In genomic region chr5:464446-464842, GRCh38 we compare ENCODE assay signal across 14 cellular contexts. TPM values are rescaled to one million over a fixed set of nuclear protein-coding genes. Genes with fewer than 3 reads are reported as not detected.
DNase-seq lines count a peak whose midpoint lies in the region; ATAC-seq and TF ChIP-seq lines count a peak whose summit lies in the region.
"Had no signal": no experiment of that assay in that cellular context is flagged by ENCODE, and none has a peak within 500 bp of the region (broad histone marks: within the 10 kb centered on the region; RNA-seq: fewer than 3 reads in every experiment).

No MANE protein-coding gene starts in this region.

- no peaks in the 10 kb centered on the region for H3K27me3 Mint-ChIP-seq in CD14-positive monocyte (ENCODE audit: low read depth in 3 of 3)
- H3K27me3 Mint-ChIP-seq in activated naive CD8-positive, alpha-beta T cell treated with anti-CD3 and anti-CD28 coated beads, Interleukin-2, amount 10 ng/mL, durations not matched to agents 7 days and 5 days = no peaks in the 10 kb centered on the region
- H3K27me3 Mint-ChIP-seq in nephron progenitor cell (ENCODE audit: low read depth, poor library complexity) = no peaks in the 10 kb centered on the region
- H3K27me3 Mint-ChIP-seq: progenitor cell of endocrine pancreas had no signal

- H3K4me3 Mint-ChIP-seq in CD14-positive monocyte = no peak overlapping the region
- H3K4me3 Mint-ChIP-seq in activated naive CD8-positive, alpha-beta T cell treated with anti-CD3 and anti-CD28 coated beads, Interleukin-2, amount 10 ng/mL, durations not matched to agents 7 days and 5 days = peak overlapping the region; percentile 31
- no peak overlapping the region for H3K4me3 Mint-ChIP-seq in nephron progenitor cell

- peaks cover 66 to 81% of the 10 kb centered on the region in 2 donors for H3K36me3 Mint-ChIP-seq in CD14-positive monocyte
- peaks cover 31% of the 10 kb centered on the region for H3K36me3 Mint-ChIP-seq in activated naive CD8-positive, alpha-beta T cell treated with anti-CD3 and anti-CD28 coated beads, Interleukin-2, amount 10 ng/mL, durations not matched to agents 7 days and 5 days
- peaks cover 39% of the 10 kb centered on the region for H3K36me3 Mint-ChIP-seq in nephron progenitor cell (ENCODE audit: low read depth)

- no TSS peak for BruUV-seq in A673 (replicated peaks; lab: Mats Ljungman, UMichigan)

- no peak for ATAC-seq in activated naive CD8-positive, alpha-beta T cell treated with anti-CD3 and anti-CD28 coated beads, Interleukin-2, amount 10 ng/mL, durations not matched to agents 7 days and 5 days (ENCODE audit: low read depth)
- ATAC-seq in GM21515 (IDR thresholded peaks at IDR 0.05; ENCODE audit: unreplicated experiment) = no peak

- POLR2A ChIA-PET in activated naive CD8-positive, alpha-beta T cell treated with anti-CD3 and anti-CD28 coated beads, Interleukin-2, amount 10 ng/mL, durations not matched to agents 7 days and 5 days (lab: Charles Lee) = interaction anchor here (1.3 kb wide), 1 partner anchor 8 kb away, joined by 9 read pairs; no protein-coding TSS in a partner anchor
- POLR2A ChIA-PET in A673 (lab: Charles Lee; ENCODE audit: low non-redundant PET) = no interaction called here

- peaks cover 16% of the 10 kb centered on the region for H3K36me3 ChIP-seq in A673 (ENCODE audit: insufficient read depth, low read length, poor library complexity, severe bottlenecking)

- intact Hi-C loops in CD14-positive monocyte (cut with micrococcal nuclease) (no loop called here), A673 (cut with micrococcal nuclease; ENCODE audit: unreplicated experiment) (no loop called here)

- no peak for TF ChIP-seq CTCF in CD14-positive monocyte (IDR thresholded peaks at IDR 0.05)
- no peak for TF ChIP-seq CTCF in GM13977 (IDR thresholded peaks at IDR 0.05; ENCODE audit: extremely low read depth, insufficient read depth, missing control alignments)
- no peak for TF ChIP-seq CTCF in nephron progenitor cell (IDR thresholded peaks at IDR 0.05)
- no peak for TF ChIP-seq CTCF in A673 (conservative IDR thresholded peaks at IDR 0.05; ENCODE audit: low read depth, low read length)

- peaks cover 1% of the 10 kb centered on the region for H3K4me1 Mint-ChIP-seq in CD14-positive monocyte
- peaks cover 19% of the 10 kb centered on the region for H3K4me1 Mint-ChIP-seq in activated naive CD8-positive, alpha-beta T cell treated with anti-CD3 and anti-CD28 coated beads, Interleukin-2, amount 10 ng/mL, durations not matched to agents 7 days and 5 days
- peaks cover 5% of the 10 kb centered on the region for H3K4me1 Mint-ChIP-seq in nephron progenitor cell

- no peaks in the 10 kb centered on the region for H3K9me3 ChIP-seq in A673 (ENCODE audit: low read depth, low read length, poor library complexity, severe bottlenecking)

- no peak overlapping the region for H3K27ac ChIP-seq in A673 (ENCODE audit: low read depth, low read length, poor library complexity, severe bottlenecking)
- H3K27ac ChIP-seq: epithelial cell of prostate had no signal

- in situ Hi-C loops in GM13977 (cut with MboI; ENCODE audit: low pct_unique_long_range_greater_than_20kb, low sequenced_read_pairs, unreplicated experiment) = no loop called here

- peak overlapping the region in 1 of 7 donors; percentile 23 for H3K27ac Mint-ChIP-seq in CD14-positive monocyte
- H3K27ac Mint-ChIP-seq in activated naive CD8-positive, alpha-beta T cell treated with anti-CD3 and anti-CD28 coated beads, Interleukin-2, amount 10 ng/mL, durations not matched to agents 7 days and 5 days = peak overlapping the region; percentile 88
- peak overlapping the region; percentile 74 for H3K27ac Mint-ChIP-seq in nephron progenitor cell
- H3K27ac Mint-ChIP-seq: progenitor cell of endocrine pancreas had no signal

- CTCF ChIA-PET in A673 (lab: Charles Lee) = no interaction called here

- peak; percentile 41 for DNase-seq in CD14-positive monocyte (ENCODE audit: low spot score)
- peak; percentile 27 for DNase-seq in GM13977 (ENCODE audit: low spot score)
- peak; percentile 32 for DNase-seq in activated naive CD8-positive, alpha-beta T cell treated with anti-CD3 and anti-CD28 coated beads, Interleukin-2, amount 10 ng/mL, durations not matched to agents 7 days and 5 days
- DNase-seq in nephron progenitor cell = no peak
- DNase-seq in cerebellar nuclear complex (lab: John Stamatoyannopoulos, UW) = no peak
- DNase-seq in NCI-H2029 (lab: John Stamatoyannopoulos, UW) = no peak
- DNase-seq in A673 (ENCODE audit: low spot score) = no peak
- DNase-seq: islet precursor cell, NCI-H187 treated with DMSO at 0.1 percent for 48 hours, NCI-H526 treated with DMSO at 0.1 percent for 48 hours, trophoblast cell had no signal

- H3K4me3 ChIP-seq in A673 (ENCODE audit: low read depth, low read length, poor library complexity, severe bottlenecking) = no peak overlapping the region

- no peaks in the 10 kb centered on the region for H3K4me1 ChIP-seq in A673 (ENCODE audit: insufficient read depth, low read length, poor library complexity, severe bottlenecking)

- H3K27me3 ChIP-seq in A673 (replicated peaks; ENCODE audit: insufficient read depth, low read depth, low read length, poor library complexity) = no peaks in the 10 kb centered on the region

- H3K9me3 Mint-ChIP-seq in CD14-positive monocyte (no peaks in the 10 kb centered on the region), nephron progenitor cell (no peaks in the 10 kb centered on the region)
- H3K9me3 Mint-ChIP-seq in activated naive CD8-positive, alpha-beta T cell treated with anti-CD3 and anti-CD28 coated beads, Interleukin-2, amount 10 ng/mL, durations not matched to agents 7 days and 5 days = no peaks in the 10 kb centered on the region

RNA-seq across cellular contexts. Expression of gene EXOC3, which starts 21.5 kb away (rescaled TPM):
- polyA plus RNA-seq in CD14-positive monocyte = 10 to 100 TPM; 33.2 to 53.8 TPM
- 10 to 100 TPM; 72.4 to 77.5 TPM for total RNA-seq in activated naive CD8-positive, alpha-beta T cell treated with anti-CD3 and anti-CD28 coated beads, Interleukin-2, amount 10 ng/mL, durations not matched to agents 7 days and 5 days
- 46.7 and 53.8 TPM in 2 replicates for total RNA-seq in A673 (2021)

RNA-seq across cellular contexts. Expression of gene SLC9A3, which starts 59.8 kb away (rescaled TPM):
- polyA plus RNA-seq in CD14-positive monocyte = under 1 TPM; 0.31 to 0.42 TPM
- 1 to 10 TPM; 2.0 to 2.3 TPM for total RNA-seq in activated naive CD8-positive, alpha-beta T cell treated with anti-CD3 and anti-CD28 coated beads, Interleukin-2, amount 10 ng/mL, durations not matched to agents 7 days and 5 days
- total RNA-seq in A673 (2021) = 1.6 and 1.9 TPM in 2 replicates

Comparison
In these comparisons a context has a peak if more than half of its experiments do, and no peak if none do; other contexts are left out.
1. DNase-seq: peak in CD14-positive monocyte (single experiment), GM13977 (single experiment) and activated naive CD8-positive, alpha-beta T cell treated with anti-CD3 and anti-CD28 coated beads, Interleukin-2, amount 10 ng/mL, durations not matched to agents 7 days and 5 days (single experiment); none in nephron progenitor cell (single experiment), cerebellar nuclear complex (0 of 2), NCI-H2029 (single experiment) and A673 (single experiment).